22 cellular contexts compared by ENCODE assay signal in genomic region chr13:21116141-21116540, GRCh38.
"Had no signal": no experiment of that assay in that cellular context is flagged by ENCODE, and none has a peak within 500 bp of the region (broad histone marks: within the 10 kb centered on the region; RNA-seq: fewer than 3 reads in every experiment).

No MANE protein-coding gene starts in this region.

- H3K4me3 ChIP-seq: MG63, SJSA1, SK-N-MC had no signal

- H3K9me3 ChIP-seq: MG63, SJSA1 had no signal

- FAIRE-seq: HTR-8/SVneo, RCC 7860 had no signal

- DNase-seq: Karpas-422, KG1, MG63, NCI-H1092, NCI-H1105 treated with DMSO at 0.1 percent for 48 hours, NCI-H1417 treated with DMSO at 0.1 percent for 48 hours, NCI-H1694 treated with DMSO at 0.1 percent for 48 hours, NCI-H2081, NCI-H2171, NCI-H226, NCI-H446, NCI-H510A, NCI-H524 treated with DMSO at 0.1 percent for 48 hours, NCI-H774, Right ventricle myocardium superior, RPMI8226, SIG-M5 had no signal

- H3K36me3 ChIP-seq: MG63, SJSA1 had no signal

- H3K27ac ChIP-seq: HL-60, SJSA1, SK-N-MC had no signal

- H3K27me3 ChIP-seq: MG63, SJSA1 had no signal
